ENCODE assay signal across 8 cellular contexts in genomic region chr10:12042409-12042796, GRCh38. TPM values are rescaled to one million over a fixed set of nuclear protein-coding genes. Genes with fewer than 3 reads are reported as not detected.
DNase-seq lines count a peak whose midpoint lies in the region; ATAC-seq, FAIRE-seq and TF ChIP-seq lines count a peak whose summit lies in the region.

No MANE protein-coding gene starts in this region.

- in situ Hi-C loops in GM12878 (cut with MboI): loop anchor here (5.0 to 10.0 kb wide), 2 partner anchors 80 to 868 kb away; no protein-coding TSS in a partner anchor

- H3K9ac ChIP-seq in SK-N-MC (ENCODE audit: insufficient read length) (peak overlapping the region; percentile 91), GM12878 (ENCODE audit: control insufficient read depth, insufficient read depth, low read length) (peak overlapping the region; percentile 77)

- H3K27ac ChIP-seq in SK-N-MC (peak overlapping the region; percentile 74; the same call in 1 of the 2 replicates), GM12878 (ENCODE audit: control insufficient read depth, insufficient read depth) (peak overlapping the region; percentile 97)

- H3K4me2 ChIP-seq in GM12878 (ENCODE audit: control insufficient read depth, insufficient read depth): peak overlapping the region; percentile 72; the same call in 1 of the 2 replicates

- peak overlapping the region; percentile 80 for H3K4me3 ChIP-seq in SK-N-MC
- H3K4me3 ChIP-seq in GM12878: peak overlapping the region; percentile 88
- H3K4me3 ChIP-seq in kidney epithelial cell (ENCODE audit: low read depth, low read length): peak overlapping the region; percentile 64

- BruUV-seq in GM12878 (replicated peaks; lab: Mats Ljungman, UMichigan): no TSS peak

- TF ChIP-seq POLR2A in GM12878 (IDR thresholded peaks at IDR 0.05; ENCODE audit: low read depth, low read length): peak; percentile 62

- intact Hi-C loops in GM12878 (cut with micrococcal nuclease; ENCODE audit: unreplicated experiment): loop anchor here (5.0 kb wide), 1 partner anchor 155 kb away; the partner anchor contains the start of genes CDC123 and NUDT5

- no peak for TF ChIP-seq EP300 in GM12878 (IDR thresholded peaks at IDR 0.05; ENCODE audit: borderline replicate concordance in 1 of 2, control insufficient read depth in 1 of 2, low read depth in 2 of 2, low read length in 2 of 2)

- SMC1A ChIA-PET in GM12878 (lab: Charles Lee; ENCODE audit: uncharacterized antibody, unreplicated experiment): interaction anchor here (0.7 to 8.7 kb wide), 24 partner anchors 8 to 156 kb away, joined by 3 to 64 read pairs (median 4); partner anchors contain the start of genes CDC123, DHTKD1 and NUDT5

- peaks cover 15% of the 10 kb centered on the region for H3K4me1 ChIP-seq in GM12878 (ENCODE audit: control insufficient read depth, insufficient read depth, low read length)

- CTCF ChIA-PET in GM12878 (lab: Yijun Ruan, JAX): interaction anchor here (0.8 to 3.0 kb wide), 9 partner anchors 8 to 156 kb away, joined by 3 to 10 read pairs (median 5); no protein-coding TSS in a partner anchor

- RAD21 ChIA-PET in GM12878 (lab: Charles Lee; ENCODE audit: unreplicated experiment): interaction anchor here (1.2 to 5.2 kb wide), 11 partner anchors 10 to 153 kb away, joined by 5 to 40 read pairs (median 14); partner anchors contain the start of genes CDC123, DHTKD1 and NUDT5

- H2AFZ ChIP-seq in GM12878 (ENCODE audit: control insufficient read depth, low read depth, low read length): peak overlapping the region; percentile 43

- TF ChIP-seq CTCF in GM10266 (IDR thresholded peaks at IDR 0.05; ENCODE audit: control insufficient read depth, insufficient read depth, low read depth, missing control alignments) (no peak), GM12878 (IDR thresholded peaks at IDR 0.05 in 2 of 3, conservative IDR thresholded peaks at IDR 0.05 in 1 of 3; ENCODE audit: control insufficient read depth in 2 of 3, extremely low read depth in 1 of 3, insufficient read depth in 1 of 3, low read depth in 3 of 3, low read length in 3 of 3) (no peak), kidney epithelial cell (IDR thresholded peaks at IDR 0.05; ENCODE audit: insufficient read depth, low read length, poor library complexity, severe bottlenecking) (no peak)

- H3K27me3 ChIP-seq in GM12878 (replicated peaks in 1 of 2; ENCODE audit: control insufficient read depth in 2 of 2, insufficient read depth in 2 of 2, low read length in 1 of 2) (no peaks in the 10 kb centered on the region), kidney epithelial cell (ENCODE audit: control insufficient read depth, insufficient read depth, low read length) (no peaks in the 10 kb centered on the region)

- POLR2A ChIA-PET in GM12878 (lab: Charles Lee): interaction anchor here (0.7 to 5.0 kb wide), 13 partner anchors 8 to 154 kb away, joined by 3 to 35 read pairs (median 7); partner anchors contain the start of genes CDC123 and NUDT5

- no peaks in the 10 kb centered on the region for H4K20me1 ChIP-seq in GM12878 (ENCODE audit: control insufficient read depth, insufficient read depth)

- H3K36me3 ChIP-seq in SK-N-MC (ENCODE audit: insufficient read depth, low read length) (no peaks in the 10 kb centered on the region), GM12878 (ENCODE audit: control insufficient read depth in 2 of 2, insufficient read depth in 2 of 2, low read length in 1 of 2) (no peaks in the 10 kb centered on the region), kidney epithelial cell (ENCODE audit: control insufficient read depth, insufficient read depth, low read length) (no peaks in the 10 kb centered on the region)

- 0% methylated on average over 22 of the region's 31 CpGs for WGBS in GM12878 (ENCODE audit: insufficient coverage, insufficient replicate concordance, low lambda C conversion rate, missing lambda C conversion rate)

- TF ChIP-seq RAD21 in GM12878 (IDR thresholded peaks at IDR 0.05; ENCODE audit: insufficient read depth, low read depth, low read length): no peak

- H3K9me3 ChIP-seq in SK-N-MC (ENCODE audit: low read depth, low read length) (no peaks in the 10 kb centered on the region), GM12878 (replicated peaks; ENCODE audit: control insufficient read depth, insufficient read depth, low read length) (no peaks in the 10 kb centered on the region)

- FAIRE-seq in GM12878 (lab: Jason Lieb, UNC): no peak

- H3K79me2 ChIP-seq in GM12878 (ENCODE audit: control insufficient read depth, insufficient read depth, low read length): peaks cover 49% of the 10 kb centered on the region

- DNase-seq in GM10266 (ENCODE audit: extremely low spot score): peak; percentile 36
- DNase-seq in SK-N-MC (ENCODE audit: low read depth, low spot score): no peak
- no peak for DNase-seq in GM12878 (ENCODE audit: low read depth, low spot score)
- no peak for DNase-seq in kidney epithelial cell (ENCODE audit: low read depth)
- DNase-seq in stimulated activated CD4-positive, alpha-beta T cell treated with anti-CD3 and anti-CD28 coated beads, Interleukin-4, amount 100 ng/mL, for 24 hours: peak; percentile 54
- no peak for DNase-seq in hippocampal formation (lab: John Stamatoyannopoulos, UW)
- DNase-seq in middle frontal gyrus (ENCODE audit: extremely low spot score, low spot score): no peak

- ATAC-seq in HG02642 (IDR thresholded peaks at IDR 0.05; ENCODE audit: poor library complexity, unreplicated experiment): peak; percentile 13
- ATAC-seq in GM12878: peak; percentile 28

TF ChIP-seq in GM12878, 131 proteins besides CTCF, POLR2A, EP300 and RAD21 (continues in another document):
- no peak for TF ChIP-seq SREBF1 (IDR thresholded peaks at IDR 0.05; ENCODE audit: low read length)
- no peak for TF ChIP-seq SPI1 (IDR thresholded peaks at IDR 0.05; ENCODE audit: borderline replicate concordance, insufficient read depth, low read depth, low read length)
- no peak for TF ChIP-seq SMC3 (IDR thresholded peaks at IDR 0.05; ENCODE audit: borderline replicate concordance, low read length)
- TF ChIP-seq CHD2 (IDR thresholded peaks at IDR 0.05; ENCODE audit: borderline replicate concordance, low read depth, low read length): no peak
- TF ChIP-seq DPF2 (IDR thresholded peaks at IDR 0.05): peak; percentile 42; the same call in 1 of the 2 replicates
- no peak for TF ChIP-seq SREBF2 (IDR thresholded peaks at IDR 0.05; ENCODE audit: low read length)
- TF ChIP-seq CREM (IDR thresholded peaks at IDR 0.05; ENCODE audit: low read depth): no peak
- TF ChIP-seq TCF7 (IDR thresholded peaks at IDR 0.05; ENCODE audit: borderline replicate concordance): no peak
- no peak for TF ChIP-seq RB1 (IDR thresholded peaks at IDR 0.05; ENCODE audit: borderline replicate concordance)
- TF ChIP-seq KLF5 (IDR thresholded peaks at IDR 0.05; ENCODE audit: partially characterized antibody): no peak
- no peak for TF ChIP-seq RAD51 (IDR thresholded peaks at IDR 0.05)

RNA-seq across cellular contexts. Expression of gene UPF2, which starts 0.2 kb away (rescaled TPM):
- total RNA-seq in GM12878 (2013; cell fraction: nucleolus; rRNA removed): 60.0 and 61.3 TPM in 2 replicates
- total RNA-seq in GM12878 (2014; rRNA removed) (21.0 and 25.0 TPM in 2 replicates), GM12878 (2014; rRNA removed; fragmentation: Illumina TruSeq; extraction: Trizol) (42.6 and 44.2 TPM in 2 replicates), GM12878 (2021) (27.6 and 30.6 TPM in 2 replicates), kidney epithelial cell (12.0 and 13.9 TPM in 2 replicates)
- 14.9 TPM for polyA plus RNA-seq in GM12878 (2011; ENCODE audit: low read depth)
- polyA plus RNA-seq in GM12878 (2011; rRNA removed) (24.3 and 37.9 TPM in 2 replicates), GM12878 (2014; fragmentation: Illumina TruSeq; extraction: Trizol) (44.4 and 57.4 TPM in 2 replicates), GM12878 (2014; fragmentation: Nextera tagmentation; extraction: Ambion mirVana) (10 to 100 TPM; 21.2 to 22.2 TPM), GM12878 (2014; rRNA removed) (19.6 and 24.0 TPM in 2 replicates), GM12878 (2016; fragmentation: Nextera tagmentation; extraction: Ambion mirVana) (10 to 100 TPM; 34.2 to 34.6 TPM)
- 9.4 TPM in 2 replicates for polyA plus RNA-seq in GM12878 (2011; cell fraction: cytosol; rRNA removed)
- polyA plus RNA-seq in GM12878 (2011; cell fraction: nucleus; rRNA removed): 11.4 and 14.7 TPM in 2 replicates
- polyA plus RNA-seq in GM12878 (2012): 21.4 and 22.2 TPM in 2 replicates
- 15.9 and 23.0 TPM in 2 replicates for polyA minus RNA-seq in GM12878 (2011; rRNA and poly(A)+ RNA removed)
- polyA minus RNA-seq in GM12878 (2011; cell fraction: cytosol; rRNA and poly(A)+ RNA removed): 7.8 and 9.9 TPM in 2 replicates
- 10.0 and 14.7 TPM in 2 replicates for polyA minus RNA-seq in GM12878 (2011; cell fraction: nucleus; rRNA and poly(A)+ RNA removed)

RNA-seq across cellular contexts. Expression of gene DHTKD1, which starts 26.4 kb away (rescaled TPM):
- total RNA-seq in GM12878 (2013; cell fraction: nucleolus; rRNA removed): 62.0 and 80.8 TPM in 2 replicates
- total RNA-seq in GM12878 (2014; rRNA removed) (23.7 and 27.0 TPM in 2 replicates), GM12878 (2014; rRNA removed; fragmentation: Illumina TruSeq; extraction: Trizol) (26.3 and 29.0 TPM in 2 replicates), GM12878 (2021) (33.9 and 35.0 TPM in 2 replicates), kidney epithelial cell (17.3 and 30.9 TPM in 2 replicates)
- polyA plus RNA-seq in GM12878 (2011; ENCODE audit: low read depth): 14.5 TPM
- polyA plus RNA-seq in GM12878 (2011; rRNA removed) (26.2 and 26.6 TPM in 2 replicates), GM12878 (2014; fragmentation: Illumina TruSeq; extraction: Trizol) (29.5 and 35.9 TPM in 2 replicates), GM12878 (2014; fragmentation: Nextera tagmentation; extraction: Ambion mirVana) (10 to 100 TPM; 11.3 to 12.0 TPM), GM12878 (2014; rRNA removed) (24.0 and 27.5 TPM in 2 replicates), GM12878 (2016; fragmentation: Nextera tagmentation; extraction: Ambion mirVana) (10 to 100 TPM; 28.8 to 31.9 TPM)
- 24.4 and 40.2 TPM in 2 replicates for polyA plus RNA-seq in GM12878 (2011; cell fraction: cytosol; rRNA removed)
- 14.8 and 15.8 TPM in 2 replicates for polyA plus RNA-seq in GM12878 (2011; cell fraction: nucleus; rRNA removed)
- polyA plus RNA-seq in GM12878 (2012): 14.8 and 20.4 TPM in 2 replicates
- 63.1 and 90.8 TPM in 2 replicates for polyA minus RNA-seq in GM12878 (2011; rRNA and poly(A)+ RNA removed)
- polyA minus RNA-seq in GM12878 (2011; cell fraction: cytosol; rRNA and poly(A)+ RNA removed): 22.9 and 26.3 TPM in 2 replicates
- polyA minus RNA-seq in GM12878 (2011; cell fraction: nucleus; rRNA and poly(A)+ RNA removed): 18.8 and 20.7 TPM in 2 replicates

Comparison
In these comparisons a context has a peak if more than half of its experiments do, and no peak if none do; other contexts are left out.
1. DNase-seq: peak in GM10266 (single experiment) and stimulated activated CD4-positive, alpha-beta T cell treated with anti-CD3 and anti-CD28 coated beads, Interleukin-4, amount 100 ng/mL, for 24 hours (single experiment); none in SK-N-MC (single experiment), GM12878 (single experiment), kidney epithelial cell (single experiment), hippocampal formation (0 of 2) and middle frontal gyrus (single experiment).
2. Peak in every context shown above with its lines, with median percentiles within 50 percentile points of each other: H3K4me3 ChIP-seq.